ENCODE assay signal across 22 cellular contexts in the genomic region with DNA sequence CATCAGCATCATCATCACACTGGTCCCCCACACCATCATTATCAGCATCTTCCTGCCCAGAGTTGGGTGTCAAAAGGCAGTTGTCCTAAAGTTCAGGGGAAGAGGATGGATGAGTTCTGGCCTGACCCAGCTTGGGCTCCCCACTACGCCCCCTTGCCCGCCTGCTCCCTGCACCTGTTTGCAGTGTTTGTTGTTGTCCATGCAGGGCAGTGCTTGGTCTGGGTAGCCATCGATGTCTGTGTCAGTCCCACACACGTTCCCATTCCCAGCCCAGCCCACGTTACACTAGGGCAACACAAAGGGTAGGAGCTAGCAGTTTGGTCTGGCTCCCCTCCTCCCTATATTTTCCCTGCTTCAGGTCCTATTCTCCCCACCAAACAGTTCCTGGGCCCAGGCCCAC.
"Had no signal": no experiment of that assay in that cellular context is flagged by ENCODE, and none has a peak within 500 bp of the region (broad histone marks: within the 10 kb centered on the region; RNA-seq: fewer than 3 reads in every experiment).

No MANE protein-coding gene starts in this region.

- ATAC-seq: activated naive CD4-positive, alpha-beta T cell treated with anti-CD3 and anti-CD28 coated beads, Interleukin-2, amount 50 U/mL, for 72 hours; pancreas; right lobe of liver; stimulated activated naive CD8-positive, alpha-beta T cell treated with anti-CD3 and anti-CD28 coated beads, Interleukin-15, amount 100 ng/mL, for 72 hours; WTC11 had no signal

- H3K36me3 Mint-ChIP-seq: activated naive CD4-positive, alpha-beta T cell treated with anti-CD3 and anti-CD28 coated beads, Interleukin-2, amount 50 U/mL, for 72 hours; memory B cell had no signal

- H3K36me3 ChIP-seq: adrenal gland, left ventricle myocardium inferior, pancreas, right lobe of liver had no signal

- H3K27ac ChIP-seq: adrenal gland, cardiac muscle cell, left ventricle myocardium inferior, pancreas, right lobe of liver, suprapubic skin, vagina had no signal

- H3K4me3 Mint-ChIP-seq: activated CD4-positive, alpha-beta memory T cell treated with anti-CD3 and anti-CD28 coated beads for 36 hours; activated T-helper 1 cell treated with anti-CD3 and anti-CD28 coated beads, Interleukin-12 subunit alpha, Interleukin-12 subunit beta, Interleukin-2, Interleukin-4 antibody, amounts not matched to agents 30 ng/mL and 10 ng/mL and 1 ng/mL, durations not matched to agents 14 hours and 24 hours and 36 hours; memory B cell; stimulated activated naive CD8-positive, alpha-beta T cell treated with anti-CD3 and anti-CD28 coated beads, Interleukin-15, amount 100 ng/mL, for 72 hours; WTC11 had no signal

- H3K9me3 ChIP-seq: adrenal gland, left ventricle myocardium inferior, pancreas, right lobe of liver, suprapubic skin, vagina had no signal

- H3K27ac Mint-ChIP-seq: activated CD4-positive, alpha-beta memory T cell treated with anti-CD3 and anti-CD28 coated beads for 36 hours; activated T-helper 1 cell treated with anti-CD3 and anti-CD28 coated beads, Interleukin-12 subunit alpha, Interleukin-12 subunit beta, Interleukin-2, Interleukin-4 antibody, amounts not matched to agents 30 ng/mL and 10 ng/mL and 1 ng/mL, durations not matched to agents 14 hours and 24 hours and 36 hours; memory B cell; WTC11 had no signal

- H3K4me1 ChIP-seq: left ventricle myocardium inferior, right lobe of liver had no signal

- H3K4me3 ChIP-seq: adrenal gland, cardiac muscle cell, left ventricle myocardium inferior, pancreas, right lobe of liver, suprapubic skin, vagina had no signal

- H3K9me3 Mint-ChIP-seq: activated CD4-positive, alpha-beta memory T cell treated with anti-CD3 and anti-CD28 coated beads for 36 hours; activated naive CD4-positive, alpha-beta T cell treated with anti-CD3 and anti-CD28 coated beads, Interleukin-2, amount 50 U/mL, for 72 hours; activated T-helper 1 cell treated with anti-CD3 and anti-CD28 coated beads, Interleukin-12 subunit alpha, Interleukin-12 subunit beta, Interleukin-2, Interleukin-4 antibody, amounts not matched to agents 30 ng/mL and 10 ng/mL and 1 ng/mL, durations not matched to agents 14 hours and 24 hours and 36 hours; memory B cell; stimulated activated naive CD8-positive, alpha-beta T cell treated with anti-CD3 and anti-CD28 coated beads, Interleukin-15, amount 100 ng/mL, for 72 hours; WTC11 had no signal

- H3K27me3 ChIP-seq: adrenal gland, cardiac muscle cell, pancreas, right lobe of liver, suprapubic skin, vagina had no signal

- H3K4me1 Mint-ChIP-seq: memory B cell had no signal

- FAIRE-seq: pancreas, small intestine, TTC549 had no signal

- DNase-seq: activated CD4-positive, alpha-beta memory T cell treated with anti-CD3 and anti-CD28 coated beads for 36 hours; activated CD4-positive, alpha-beta T cell treated with anti-CD3 and anti-CD28 coated beads for 4 hours; activated gamma-delta T cell treated with Interleukin-2 at 50 U/mL for 16 hours; activated T-cell treated with anti-CD3 and anti-CD28 coated beads for 4 hours; adrenal gland; foreskin melanocyte; left ventricle myocardium inferior; right lobe of liver; small intestine; stimulated activated CD4-positive, alpha-beta T cell treated with anti-CD3 and anti-CD28 coated beads, Interleukin-4, amount 100 ng/mL, for 1 hour; stimulated activated naive CD8-positive, alpha-beta T cell treated with anti-CD3 and anti-CD28 coated beads, Interleukin-15, amount 100 ng/mL, for 72 hours; T-helper 2 cell; trophoblast cell had no signal

- H3K27me3 Mint-ChIP-seq: activated CD4-positive, alpha-beta memory T cell treated with anti-CD3 and anti-CD28 coated beads for 36 hours; memory B cell; stimulated activated naive CD8-positive, alpha-beta T cell treated with anti-CD3 and anti-CD28 coated beads, Interleukin-15, amount 100 ng/mL, for 72 hours had no signal
